In the genomic region with DNA sequence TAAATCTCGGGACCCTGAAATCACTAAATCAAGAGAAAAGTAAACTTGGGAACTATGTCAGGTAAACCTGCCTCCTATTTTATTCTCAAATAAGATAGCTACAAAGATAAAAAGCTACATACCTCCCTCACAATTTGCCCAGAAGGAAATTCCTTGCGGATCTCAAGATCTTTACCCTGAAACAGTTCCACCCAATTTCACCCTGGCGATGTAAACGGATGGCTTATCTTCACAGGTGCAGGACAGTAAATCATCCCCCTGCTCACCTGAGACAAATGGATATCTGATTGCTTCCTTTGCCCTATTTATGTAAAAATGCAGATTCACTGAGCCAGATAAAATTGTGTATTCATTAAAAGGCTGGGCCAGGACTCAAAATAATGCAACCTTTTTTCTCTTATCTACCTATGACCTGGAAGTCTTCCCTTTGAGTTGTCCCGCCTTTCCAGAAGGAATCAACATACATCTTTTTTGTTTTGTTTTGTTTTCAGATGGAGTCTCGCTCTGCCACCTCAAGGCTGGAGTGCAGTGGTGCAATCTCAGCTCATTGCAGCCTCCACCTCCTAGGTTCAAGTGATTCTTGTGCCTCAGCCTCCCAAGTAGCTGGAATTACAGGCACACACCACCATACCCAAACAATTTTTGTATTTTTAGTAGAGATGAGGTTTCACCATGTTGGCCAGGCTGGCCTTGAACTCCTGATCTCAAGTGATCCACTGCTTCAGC, we compare ENCODE assay signal across 15 cellular contexts. TPM values are rescaled to one million over a fixed set of nuclear protein-coding genes. Genes with fewer than 3 reads are reported as not detected.
"Had no signal": no experiment of that assay in that cellular context is flagged by ENCODE, and none has a peak within 500 bp of the region (broad histone marks: within the 10 kb centered on the region; RNA-seq: fewer than 3 reads in every experiment).

No MANE protein-coding gene starts in this region.

- H3K4me3 ChIP-seq: left ventricle myocardium inferior, ovary, stomach, thoracic aorta, uterus had no signal

- H3K27me3 ChIP-seq: brain microvascular endothelial cell, ovary, stomach, uterus had no signal

- H3K9me3 ChIP-seq: ovary had no signal

- DNase-seq: activated effector memory CD4-positive, alpha-beta T cell treated with Interleukin-2 at 50 U/mL for 16 hours; activated T-cell treated with anti-CD3 and anti-CD28 coated beads, Interleukin-2, amount 50 U/mL, for 1 hour; brain microvascular endothelial cell; foreskin melanocyte; head of caudate nucleus; islet precursor cell; left ventricle myocardium inferior; ovary; stomach; T-helper 17 cell; uterus had no signal

- H3K36me3 ChIP-seq: ovary, thoracic aorta, uterus had no signal

- H3K27me3 Mint-ChIP-seq: activated naive CD8-positive, alpha-beta T cell; T-helper 17 cell had no signal

- H3K4me3 Mint-ChIP-seq: activated naive CD8-positive, alpha-beta T cell; T-helper 17 cell had no signal

- H3K27ac Mint-ChIP-seq: activated naive CD8-positive, alpha-beta T cell; T-helper 17 cell had no signal

- H3K27ac ChIP-seq: brain microvascular endothelial cell, left ventricle myocardium inferior, ovary, stomach, thoracic aorta, uterus had no signal

- FAIRE-seq: TTC549 had no signal

- H3K4me1 ChIP-seq: left ventricle myocardium inferior, stomach, uterus had no signal

- ATAC-seq: T-helper 17 cell had no signal

RNA-seq across cellular contexts. Expression of a gene that starts 57.6 kb away (rescaled TPM):
- polyA plus RNA-seq: neural cell had no signal
